ENCODE assay signal across 6 cellular contexts in genomic region chr1:33764149-33764548, GRCh38.
"Had no signal": no experiment of that assay in that cellular context is flagged by ENCODE, and none has a peak within 500 bp of the region (broad histone marks: within the 10 kb centered on the region; RNA-seq: fewer than 3 reads in every experiment).

No MANE protein-coding gene starts in this region.

- H3K9me3 ChIP-seq: HAP-1 had no signal

- DNase-seq: GOT3, H7 had no signal

- H3K27ac Mint-ChIP-seq: HFFc6 had no signal

- H3K4me3 Mint-ChIP-seq: HFFc6 had no signal

- ATAC-seq: HCT116, K562 had no signal

- H3K4me3 ChIP-seq: HAP-1, K562 had no signal

- H3K4me1 ChIP-seq: HAP-1 had no signal

- H3K36me3 ChIP-seq: HAP-1 had no signal
